ENCODE assay signal across 28 cellular contexts in genomic region chr14:88990856-88991255, GRCh38.
"Had no signal": no experiment of that assay in that cellular context is flagged by ENCODE, and none has a peak within 500 bp of the region (broad histone marks: within the 10 kb centered on the region; RNA-seq: fewer than 3 reads in every experiment).

No MANE protein-coding gene starts in this region.

- H3K36me3 Mint-ChIP-seq: mesothelial cell of epicardium had no signal

- H3K27ac ChIP-seq: epithelial cell of prostate, esophagus squamous epithelium, gastrocnemius medialis, heart right ventricle, left lung, lower lobe of right lung had no signal

- H3K27ac Mint-ChIP-seq: dendritic cell treated with granulocyte-macrophage colony-stimulating factor and Interleukin-4, amounts not matched to agents 40 ng/mL and 50 ng/mL, for 4 days; effector memory CD8-positive, alpha-beta T cell; endodermal cell; mesothelial cell of epicardium; naive B cell; naive thymus-derived CD8-positive, alpha-beta T cell had no signal

- H3K4me1 ChIP-seq: gastrocnemius medialis, heart right ventricle had no signal

- DNase-seq: cortex of kidney; effector CD8-positive, alpha-beta T cell; effector memory CD8-positive, alpha-beta T cell; endodermal cell; erythroblast; esophagus squamous epithelium; foreskin fibroblast; foreskin melanocyte; gastrocnemius medialis; glutamatergic neuron; head of caudate nucleus; heart right ventricle; hippocampal formation; left cardiac atrium; left lung; left ventricle myocardium superior; lower lobe of right lung; mesenchymal stem cell; mucosa of descending colon; naive B cell; naive thymus-derived CD8-positive, alpha-beta T cell had no signal

- H3K4me3 Mint-ChIP-seq: dendritic cell treated with granulocyte-macrophage colony-stimulating factor and Interleukin-4, amounts not matched to agents 40 ng/mL and 50 ng/mL, for 4 days; effector memory CD8-positive, alpha-beta T cell; endodermal cell; mesothelial cell of epicardium; naive B cell; naive thymus-derived CD8-positive, alpha-beta T cell had no signal

- H3K36me3 ChIP-seq: esophagus squamous epithelium, gastrocnemius medialis, heart right ventricle, left lung, lower lobe of right lung had no signal

- FAIRE-seq: endometrium, islet of Langerhans, keratinocyte had no signal

- H3K27me3 ChIP-seq: gastrocnemius medialis, left lung had no signal

- H3K4me1 Mint-ChIP-seq: endodermal cell, naive B cell had no signal

- H3K4me3 ChIP-seq: esophagus squamous epithelium, gastrocnemius medialis, heart right ventricle, left lung, lower lobe of right lung, mucosa of descending colon had no signal

- H3K9me3 ChIP-seq: gastrocnemius medialis, left lung, lower lobe of right lung, mucosa of descending colon had no signal

- H3K9me3 Mint-ChIP-seq: dendritic cell treated with granulocyte-macrophage colony-stimulating factor and Interleukin-4, amounts not matched to agents 40 ng/mL and 50 ng/mL, for 4 days; effector memory CD8-positive, alpha-beta T cell; endodermal cell had no signal

- ATAC-seq: effector memory CD8-positive, alpha-beta T cell; esophagus mucosa; gastrocnemius medialis; heart right ventricle; left cardiac atrium; left lung; left ventricle myocardium superior; lower lobe of right lung; mucosa of descending colon; naive thymus-derived CD8-positive, alpha-beta T cell had no signal
